ENCODE assay signal across 1 cellular context in genomic region chr6:31729515-31729978, GRCh38.
A peak's percentile ranks its signal among the peaks of the same experiment; 100 is the strongest.
TF ChIP-seq lines count a peak whose summit lies in the region.

No MANE protein-coding gene starts in this region.

TF ChIP-seq in HEK293, 187 proteins besides CTCF, POLR2A, EP300 and RAD21 (continued from another document and continues in another):
- TF ChIP-seq ZBTB6 (tag by site-specific recombination; IDR thresholded peaks at IDR 0.05) (peak; percentile 70; the same call in 1 of the 2 replicates), ZNF76 (tag by site-specific recombination; IDR thresholded peaks at IDR 0.05; ENCODE audit: borderline replicate concordance, low read depth) (peak; percentile 74), ELK4 (IDR thresholded peaks at IDR 0.05; ENCODE audit: borderline replicate concordance, low read depth, low read length) (no peak), OVOL3 (tag by site-specific recombination; IDR thresholded peaks at IDR 0.05) (no peak), SP7 (tag by site-specific recombination; IDR thresholded peaks at IDR 0.05) (peak; percentile 51), ZNF184 (tag by site-specific recombination; IDR thresholded peaks at IDR 0.05) (no peak), AEBP2 (tag by site-specific recombination; IDR thresholded peaks at IDR 0.05; ENCODE audit: borderline replicate concordance) (no peak), KLF10 (tag by site-specific recombination; IDR thresholded peaks at IDR 0.05) (peak; percentile 84), ZNF266 (tag by site-specific recombination; IDR thresholded peaks at IDR 0.05; ENCODE audit: low read depth) (no peak), ZBTB8A (tag by site-specific recombination; IDR thresholded peaks at IDR 0.05) (no peak), ZNF658 (tag by site-specific recombination; IDR thresholded peaks at IDR 0.05) (no peak), SP2 (tag by site-specific recombination; IDR thresholded peaks at IDR 0.05) (peak; percentile 67), ZNF623 (tag by site-specific recombination; IDR thresholded peaks at IDR 0.05) (no peak), ZFP41 (tag by site-specific recombination; IDR thresholded peaks at IDR 0.05; ENCODE audit: borderline replicate concordance) (no peak), ZNF560 (tag by site-specific recombination; IDR thresholded peaks at IDR 0.05; ENCODE audit: borderline replicate concordance) (no peak), ATF2 (tag by site-specific recombination; IDR thresholded peaks at IDR 0.05; ENCODE audit: low read depth) (no peak), ZNF280D (tag by site-specific recombination; IDR thresholded peaks at IDR 0.05) (no peak), ZNF239 (tag by site-specific recombination; IDR thresholded peaks at IDR 0.05) (no peak), SCRT1 (tag by site-specific recombination; IDR thresholded peaks at IDR 0.05; ENCODE audit: borderline replicate concordance) (no peak), FEZF1 (tag by site-specific recombination; IDR thresholded peaks at IDR 0.05) (no peak), TCF7L2 (IDR thresholded peaks at IDR 0.05; ENCODE audit: borderline replicate concordance, low read depth, low read length) (no peak), SP3 (tag by site-specific recombination; IDR thresholded peaks at IDR 0.05) (peak; percentile 59), ZNF18 (tag by site-specific recombination; IDR thresholded peaks at IDR 0.05) (no peak), PRDM1 (tag by site-specific recombination; IDR thresholded peaks at IDR 0.05) (no peak), ZNF600 (tag by site-specific recombination; IDR thresholded peaks at IDR 0.05) (peak; percentile 89), ZNF157 (tag by site-specific recombination; IDR thresholded peaks at IDR 0.05) (no peak), ZNF341 (tag by site-specific recombination; IDR thresholded peaks at IDR 0.05; ENCODE audit: low read depth) (no peak), ZNF174 (tag by site-specific recombination; IDR thresholded peaks at IDR 0.05) (no peak), HIC1 (tag by site-specific recombination; IDR thresholded peaks at IDR 0.05) (no peak), ZFHX2 (tag by site-specific recombination; conservative IDR thresholded peaks at IDR 0.05) (no peak), ZNF660 (tag by site-specific recombination; IDR thresholded peaks at IDR 0.05) (no peak), ZNF677 (tag by site-specific recombination; IDR thresholded peaks at IDR 0.05) (no peak), ZNF292 (tag by site-specific recombination; IDR thresholded peaks at IDR 0.05; ENCODE audit: borderline replicate concordance, low read depth) (no peak), ZBTB48 (tag by site-specific recombination; IDR thresholded peaks at IDR 0.05) (peak; percentile 94), ZNF514 (tag by site-specific recombination; IDR thresholded peaks at IDR 0.05) (no peak), ZNF391 (tag by site-specific recombination; IDR thresholded peaks at IDR 0.05; ENCODE audit: borderline replicate concordance, low read depth) (no peak; the same call in 1 of the 2 replicates), ZNF366 (tag by site-specific recombination; conservative IDR thresholded peaks at IDR 0.05) (no peak), ZNF2 (tag by site-specific recombination; IDR thresholded peaks at IDR 0.05) (peak; percentile 38), ZNF510 (tag by site-specific recombination; IDR thresholded peaks at IDR 0.05; ENCODE audit: insufficient replicate concordance) (no peak), GLI4 (tag by site-specific recombination; IDR thresholded peaks at IDR 0.05) (no peak), ZSCAN4 (tag by site-specific recombination; IDR thresholded peaks at IDR 0.05) (no peak), ZNF670 (tag by site-specific recombination; IDR thresholded peaks at IDR 0.05; ENCODE audit: low read depth) (no peak), INSM2 (tag by site-specific recombination; IDR thresholded peaks at IDR 0.05) (no peak), ZNF248 (tag by site-specific recombination; IDR thresholded peaks at IDR 0.05) (no peak), ZNF362 (tag by site-specific recombination; IDR thresholded peaks at IDR 0.05) (no peak), RBAK (tag by site-specific recombination; IDR thresholded peaks at IDR 0.05) (no peak), ZNF133 (tag by site-specific recombination; IDR thresholded peaks at IDR 0.05) (no peak), ZSCAN23 (tag by site-specific recombination; IDR thresholded peaks at IDR 0.05) (no peak), EGR2 (tag by site-specific recombination; IDR thresholded peaks at IDR 0.05; ENCODE audit: low read depth) (no peak), ZNF558 (tag by site-specific recombination; IDR thresholded peaks at IDR 0.05) (no peak), ZNF792 (tag by site-specific recombination; IDR thresholded peaks at IDR 0.05) (no peak), ZNF302 (tag by site-specific recombination; IDR thresholded peaks at IDR 0.05; ENCODE audit: low read depth) (no peak), ZNF561 (tag by site-specific recombination; IDR thresholded peaks at IDR 0.05; ENCODE audit: borderline replicate concordance) (no peak), ZNF654 (tag by site-specific recombination; IDR thresholded peaks at IDR 0.05; ENCODE audit: low read depth) (peak; percentile 48), GLIS2 (tag by site-specific recombination; IDR thresholded peaks at IDR 0.05) (no peak)
